ENCODE assay signal across 8 cellular contexts in genomic region chr7:74656911-74657691, GRCh38. TPM values are rescaled to one million over a fixed set of nuclear protein-coding genes. Genes with fewer than 3 reads are reported as not detected.
DNase-seq lines count a peak whose midpoint lies in the region; ATAC-seq, FAIRE-seq and TF ChIP-seq lines count a peak whose summit lies in the region.

No MANE protein-coding gene starts in this region.

- no peak for FAIRE-seq in pancreas (lab: Jason Lieb, UNC)

- no peaks in the 10 kb centered on the region for H3K27me3 Mint-ChIP-seq in activated naive CD8-positive, alpha-beta T cell treated with anti-CD3 and anti-CD28 coated beads, Interleukin-2, amount 10 ng/mL, durations not matched to agents 7 days and 5 days

- peak; percentile 73 to 93 for TF ChIP-seq POLR2A in thyroid gland (IDR thresholded peaks at IDR 0.05)

- TF ChIP-seq CTCF in GM12865 (IDR thresholded peaks at IDR 0.05; ENCODE audit: insufficient read depth, low read depth, low read length, missing control alignments) (peak; percentile 2), pancreas (IDR thresholded peaks at IDR 0.05) (peak in 1 of 4 donors; percentile 18), thyroid gland (IDR thresholded peaks at IDR 0.05) (peak in 1 of 6 experiments; percentile 27)

- ATAC-seq in HG02642 (IDR thresholded peaks at IDR 0.05; ENCODE audit: poor library complexity, unreplicated experiment) (peak; percentile 69), Right ventricle myocardium inferior (peak; percentile 96), pancreas (peak; percentile 89 to 94 (median 90))
- ATAC-seq in activated naive CD8-positive, alpha-beta T cell treated with anti-CD3 and anti-CD28 coated beads, Interleukin-2, amount 10 ng/mL, durations not matched to agents 7 days and 5 days (ENCODE audit: low read depth) = peak; percentile 83

- intact Hi-C loops in Right ventricle myocardium inferior (cut with DNase I) (loop anchor here (5.0 to 10.0 kb wide), 4 partner anchors 45 to 482 kb away; partner anchors contain the start of genes EIF4H and GTF2IRD1), pancreas (cut with DNase I) (no loop called here), thyroid gland (cut with DNase I) (no loop called here)

- peak overlapping the region; percentile 91 for H3K4me3 Mint-ChIP-seq in activated naive CD8-positive, alpha-beta T cell treated with anti-CD3 and anti-CD28 coated beads, Interleukin-2, amount 10 ng/mL, durations not matched to agents 7 days and 5 days

- H3K4me1 Mint-ChIP-seq in activated naive CD8-positive, alpha-beta T cell treated with anti-CD3 and anti-CD28 coated beads, Interleukin-2, amount 10 ng/mL, durations not matched to agents 7 days and 5 days = peaks cover 38% of the 10 kb centered on the region

- DNase-seq in GM12865 (ENCODE audit: low read depth) (peak; percentile 100), NCI-H1105 treated with DMSO at 0.1 percent for 48 hours (lab: John Stamatoyannopoulos, UW) (peak; percentile 97), SKM-1 treated with dmso at 0.1 percent for 144 hours (lab: John Stamatoyannopoulos, UW; ENCODE audit: unreplicated experiment) (peak; percentile 95), Right ventricle myocardium inferior (ENCODE audit: missing footprints) (peak; percentile 100), pancreas (peak; percentile 97 to 100 (median 98)), thyroid gland (peak; percentile 99)
- DNase-seq in activated naive CD8-positive, alpha-beta T cell treated with anti-CD3 and anti-CD28 coated beads, Interleukin-2, amount 10 ng/mL, durations not matched to agents 7 days and 5 days = peak; percentile 99

- H3K27me3 ChIP-seq in pancreas (no peaks in the 10 kb centered on the region), thyroid gland (no peaks in the 10 kb centered on the region)

- H3K36me3 Mint-ChIP-seq in activated naive CD8-positive, alpha-beta T cell treated with anti-CD3 and anti-CD28 coated beads, Interleukin-2, amount 10 ng/mL, durations not matched to agents 7 days and 5 days = peaks cover 4% of the 10 kb centered on the region

- H3K9me3 ChIP-seq in pancreas (no peaks in the 10 kb centered on the region), thyroid gland (no peaks in the 10 kb centered on the region)

- H3K27ac Mint-ChIP-seq in activated naive CD8-positive, alpha-beta T cell treated with anti-CD3 and anti-CD28 coated beads, Interleukin-2, amount 10 ng/mL, durations not matched to agents 7 days and 5 days = peak overlapping the region; percentile 93

- 0 to 1% methylated on average over 48 to 59 of the region's 59 CpGs for WGBS in pancreas, 2 donors
- WGBS in thyroid gland, 2 donors = 0 to 1% methylated on average over 32 to 41 of the region's 59 CpGs

- H3K27ac ChIP-seq in pancreas (peak overlapping the region; percentile 95 to 99 (median 96)), thyroid gland (peak overlapping the region; percentile 99 to 100 (median 100))

- H3K9me3 Mint-ChIP-seq in activated naive CD8-positive, alpha-beta T cell treated with anti-CD3 and anti-CD28 coated beads, Interleukin-2, amount 10 ng/mL, durations not matched to agents 7 days and 5 days = no peaks in the 10 kb centered on the region

- H3K4me3 ChIP-seq in GM12865 (ENCODE audit: low read depth, low read length) = peak overlapping the region; percentile 67
- peak overlapping the region; percentile 99 to 100 (median 100) for H3K4me3 ChIP-seq in pancreas
- peak overlapping the region; percentile 51 to 100 (median 96) for H3K4me3 ChIP-seq in thyroid gland (replicated peaks in 1 of 3)

- peaks cover 3 to 45% (median 22%) of the 10 kb centered on the region in 3 donors for H3K4me1 ChIP-seq in pancreas
- H3K4me1 ChIP-seq in thyroid gland = peaks cover 38 to 41% of the 10 kb centered on the region in 2 donors

- POLR2A ChIA-PET in activated naive CD8-positive, alpha-beta T cell treated with anti-CD3 and anti-CD28 coated beads, Interleukin-2, amount 10 ng/mL, durations not matched to agents 7 days and 5 days (lab: Charles Lee) = interaction anchor here (0.6 to 1.6 kb wide), 10 partner anchors 10 to 1660 kb away, joined by 3 to 7 read pairs (median 4); no protein-coding TSS in a partner anchor

- no peaks in the 10 kb centered on the region for H3K36me3 ChIP-seq in pancreas
- H3K36me3 ChIP-seq in thyroid gland = no peaks in the 10 kb centered on the region

RNA-seq across cellular contexts. Expression of gene GTF2I, which starts 0.4 kb away (rescaled TPM):
- total RNA-seq in activated naive CD8-positive, alpha-beta T cell treated with anti-CD3 and anti-CD28 coated beads, Interleukin-2, amount 10 ng/mL, durations not matched to agents 7 days and 5 days = 100 to 1,000 TPM; 170 to 184 TPM
- 121 TPM for total RNA-seq in Right ventricle myocardium inferior
- 100 to 1,000 TPM in 2 of 6 donors, 10 to 100 TPM in 4; 66.8 to 159 (median 89.2) TPM for total RNA-seq in pancreas
- polyA plus RNA-seq in pancreas = 10 to 100 TPM; 40.5 to 43.6 TPM
- total RNA-seq in thyroid gland = 100 to 1,000 TPM; 240 to 385 (median 353) TPM

Comparison
In these comparisons a context has a peak if more than half of its experiments do, and no peak if none do; other contexts are left out.
1. Peak in every context shown above with its lines: DNase-seq, ATAC-seq, H3K4me3 ChIP-seq and H3K27ac ChIP-seq.